ENCODE assay signal across 8 cellular contexts in genomic region chr13:48126944-48127814, GRCh38. TPM values are rescaled to one million over a fixed set of nuclear protein-coding genes. Genes with fewer than 3 reads are reported as not detected.
A peak's percentile ranks its signal among the peaks of the same experiment; 100 is the strongest.
DNase-seq lines count a peak whose midpoint lies in the region; ATAC-seq and TF ChIP-seq lines count a peak whose summit lies in the region.

No MANE protein-coding gene starts in this region.

- H3K9me3 ChIP-seq in upper lobe of right lung: no peaks in the 10 kb centered on the region

- peak; percentile 2 to 31 for DNase-seq in stimulated activated CD4-positive, alpha-beta T cell treated with anti-CD3 and anti-CD28 coated beads, Interleukin-1b, Interleukin-23, amount 100 ng/mL, for 4 hours (ENCODE audit: low read depth in 2 of 2)
- DNase-seq in stimulated activated CD4-positive, alpha-beta T cell treated with anti-CD3 and anti-CD28 coated beads, Interleukin-4, amount 100 ng/mL, for 1 hour: no peak
- DNase-seq in NCI-H82 (lab: John Stamatoyannopoulos, UW) (peak; percentile 98), myocyte (ENCODE audit: low read depth) (peak; percentile 79), upper lobe of right lung (no peak)
- DNase-seq in activated CD8-positive, alpha-beta memory T cell treated with anti-CD3 and anti-CD28 coated beads, Interleukin-2, amount 50 U/mL, for 4 hours: peak; percentile 22

- ATAC-seq in HG03439 (IDR thresholded peaks at IDR 0.05; ENCODE audit: unreplicated experiment) (peak; percentile 58), esophagus mucosa (peak; percentile 68), upper lobe of right lung (peak; percentile 87)

- intact Hi-C loops in upper lobe of right lung (cut with DNase I): no loop called here

- H3K27me3 ChIP-seq in upper lobe of right lung: no peaks in the 10 kb centered on the region

- no peak overlapping the region for H3K4me3 ChIP-seq in upper lobe of right lung

- peak overlapping the region; percentile 68 for H3K27ac ChIP-seq in upper lobe of right lung

- H3K4me1 ChIP-seq in upper lobe of right lung: peaks cover 37% of the 10 kb centered on the region

- peak; percentile 81 for TF ChIP-seq CTCF in upper lobe of right lung (IDR thresholded peaks at IDR 0.05)

- no peaks in the 10 kb centered on the region for H3K36me3 ChIP-seq in upper lobe of right lung

RNA-seq across cellular contexts. Expression of gene MED4, which starts 32.3 kb away (rescaled TPM):
- total RNA-seq in esophagus mucosa (34.2 TPM), myocyte (21.6 and 34.5 TPM in 2 replicates), upper lobe of right lung (39.7 TPM)
- 29.8 TPM for polyA plus RNA-seq in myocyte (2012)

Comparison
In these comparisons a context has a peak if more than half of its experiments do, and no peak if none do; other contexts are left out.
1. DNase-seq: peak in stimulated activated CD4-positive, alpha-beta T cell treated with anti-CD3 and anti-CD28 coated beads, Interleukin-1b, Interleukin-23, amount 100 ng/mL, for 4 hours (2 of 2), NCI-H82 (single experiment), activated CD8-positive, alpha-beta memory T cell treated with anti-CD3 and anti-CD28 coated beads, Interleukin-2, amount 50 U/mL, for 4 hours (single experiment) and myocyte (single experiment); none in stimulated activated CD4-positive, alpha-beta T cell treated with anti-CD3 and anti-CD28 coated beads, Interleukin-4, amount 100 ng/mL, for 1 hour (single experiment) and upper lobe of right lung (single experiment).
2. Peak in every context shown above with its lines, with median percentiles within 50 percentile points of each other: ATAC-seq.